8 cellular contexts compared by ENCODE assay signal in genomic region chr15:90531147-90531546, GRCh38. TPM values are rescaled to one million over a fixed set of nuclear protein-coding genes. Genes with fewer than 3 reads are reported as not detected.
A peak's percentile ranks its signal among the peaks of the same experiment; 100 is the strongest.
DNase-seq lines count a peak whose midpoint lies in the region; ATAC-seq and TF ChIP-seq lines count a peak whose summit lies in the region.

No MANE protein-coding gene starts in this region.

- no peak for TF ChIP-seq EP300 in ovary (IDR thresholded peaks at IDR 0.05)

- H3K4me3 Mint-ChIP-seq in CD8-positive, alpha-beta memory T cell: peak overlapping the region; percentile 81 to 97 (median 91)
- peak overlapping the region; percentile 77 for H3K4me3 Mint-ChIP-seq in endodermal cell

- no peak overlapping the region for H3K27ac ChIP-seq in CD8-positive, alpha-beta memory T cell (ENCODE audit: low read depth, low read length)
- H3K27ac ChIP-seq in endodermal cell (ENCODE audit: low read depth, low read length) (no peak overlapping the region), ovary (peak overlapping the region; percentile 97 to 99)

- WGBS in endodermal cell (ENCODE audit: insufficient coverage in 1 of 2, insufficient read length in 1 of 2), 2 experiments: 14 to 31% methylated on average over 1 to 2 of the region's 4 CpGs
- 2 to 8% (median 4%) methylated on average over 4 of the region's 4 CpGs for WGBS in ovary, 3 donors

- H3K4me1 Mint-ChIP-seq in CD8-positive, alpha-beta memory T cell: peaks cover 43 to 63% (median 59%) of the 10 kb centered on the region in 3 donors
- H3K4me1 Mint-ChIP-seq in endodermal cell: peaks cover 15% of the 10 kb centered on the region

- H3K4me3 ChIP-seq in CD8-positive, alpha-beta memory T cell (ENCODE audit: low read length): peak overlapping the region; percentile 80
- peak overlapping the region; percentile 90 for H3K4me3 ChIP-seq in endodermal cell (ENCODE audit: low read length)
- H3K4me3 ChIP-seq in ovary: peak overlapping the region; percentile 89

- H3K27me3 ChIP-seq in CD8-positive, alpha-beta memory T cell (ENCODE audit: insufficient read depth, low read length, poor library complexity, severe bottlenecking): no peaks in the 10 kb centered on the region
- H3K27me3 ChIP-seq in endodermal cell (ENCODE audit: control insufficient read depth, insufficient read depth, low read length, poor library complexity, severe bottlenecking): peaks cover 26% of the 10 kb centered on the region
- no peaks in the 10 kb centered on the region for H3K27me3 ChIP-seq in ovary

- H3K27ac Mint-ChIP-seq in CD8-positive, alpha-beta memory T cell: peak overlapping the region; percentile 26 to 97 (median 82)
- H3K27ac Mint-ChIP-seq in endodermal cell: no peak overlapping the region

- TF ChIP-seq CTCF in endodermal cell (conservative IDR thresholded peaks at IDR 0.05): no peak
- no peak for TF ChIP-seq CTCF in ovary (IDR thresholded peaks at IDR 0.05)

- H3K9me3 Mint-ChIP-seq in CD8-positive, alpha-beta memory T cell: no peaks in the 10 kb centered on the region
- H3K9me3 Mint-ChIP-seq in endodermal cell: no peaks in the 10 kb centered on the region

- POLR2A ChIA-PET in CD8-positive, alpha-beta memory T cell (lab: Charles Lee): interaction anchor here (0.6 to 2.5 kb wide), 4 partner anchors 9 to 143 kb away, joined by 3 to 15 read pairs (median 6); partner anchors contain the start of gene IQGAP1

- no peaks in the 10 kb centered on the region for H3K9me3 ChIP-seq in CD8-positive, alpha-beta memory T cell (ENCODE audit: low read length)
- no peaks in the 10 kb centered on the region for H3K9me3 ChIP-seq in endodermal cell (ENCODE audit: control insufficient read depth, low read length)
- H3K9me3 ChIP-seq in ovary: no peaks in the 10 kb centered on the region

- H3K27me3 Mint-ChIP-seq in CD8-positive, alpha-beta memory T cell: no peaks in the 10 kb centered on the region
- H3K27me3 Mint-ChIP-seq in endodermal cell (ENCODE audit: insufficient read depth): peaks cover 48% of the 10 kb centered on the region

- DNase-seq in CD8-positive, alpha-beta memory T cell: no peak
- peak; percentile 9 for DNase-seq in NCI-H69 (lab: John Stamatoyannopoulos, UW)
- DNase-seq in endodermal cell: peak; percentile 19
- no peak for DNase-seq in ovary
- DNase-seq in SW480 (ENCODE audit: low spot score): no peak
- no peak for DNase-seq in NCI-H1092 treated with DMSO at 0.1 percent for 48 hours (lab: John Stamatoyannopoulos, UW)
- no peak for DNase-seq in NCI-H510A (lab: John Stamatoyannopoulos, UW)

- no peak for ATAC-seq in HG03108 (IDR thresholded peaks at IDR 0.05; ENCODE audit: unreplicated experiment)

- TF ChIP-seq POLR2A in ovary (IDR thresholded peaks at IDR 0.05): no peak

- intact Hi-C loops in ovary (cut with DNase I): loop anchor here in 3 of 4 donors (10.0 kb wide), 2 partner anchors 74 to 84 kb away; no protein-coding TSS in a partner anchor

- H3K36me3 ChIP-seq in CD8-positive, alpha-beta memory T cell (ENCODE audit: insufficient read depth, low read length): no peaks in the 10 kb centered on the region
- no peaks in the 10 kb centered on the region for H3K36me3 ChIP-seq in endodermal cell (ENCODE audit: control insufficient read depth, insufficient read depth, low read length)
- H3K36me3 ChIP-seq in ovary: no peaks in the 10 kb centered on the region

- peaks cover 0 to 8% (median 2%) of the 10 kb centered on the region in 3 donors for H3K36me3 Mint-ChIP-seq in CD8-positive, alpha-beta memory T cell
- no peaks in the 10 kb centered on the region for H3K36me3 Mint-ChIP-seq in endodermal cell (ENCODE audit: low read depth)

- H3K4me1 ChIP-seq in CD8-positive, alpha-beta memory T cell (ENCODE audit: insufficient read depth, low read length): peaks cover 47% of the 10 kb centered on the region
- H3K4me1 ChIP-seq in endodermal cell (ENCODE audit: control insufficient read depth, insufficient read depth, low read length) (peaks cover 2% of the 10 kb centered on the region), ovary (ENCODE audit: insufficient read depth) (peaks cover 19% of the 10 kb centered on the region)

- H3K9ac ChIP-seq in endodermal cell (ENCODE audit: extremely low read depth, low read length, poor library complexity, severe bottlenecking): peak overlapping the region; percentile 44

- CTCF ChIA-PET in CD8-positive, alpha-beta memory T cell (lab: Charles Lee): interaction anchor here (0.6 to 2.1 kb wide), 6 partner anchors 9 to 423 kb away, joined by 3 to 8 read pairs (median 6); no protein-coding TSS in a partner anchor

RNA-seq across cellular contexts. Expression of gene CRTC3, which starts 1.4 kb away (rescaled TPM):
- 10 to 100 TPM; 25.5 to 26.7 TPM for total RNA-seq in CD8-positive, alpha-beta memory T cell
- polyA plus RNA-seq in CD8-positive, alpha-beta memory T cell: 34.2 TPM
- 10 to 100 TPM; 17.3 to 21.9 TPM for total RNA-seq in endodermal cell
- 13.9 TPM for polyA plus RNA-seq in endodermal cell (2013, experiment 1 of 2)
- 12.7 TPM for polyA plus RNA-seq in endodermal cell (2013, experiment 2 of 2)
- 100 to 1,000 TPM in 1 of 7 donors, 10 to 100 TPM in 6; 36.9 to 106 (median 85.4) TPM for total RNA-seq in ovary
- 10 to 100 TPM; 43.4 to 86.7 TPM for polyA plus RNA-seq in ovary

Comparison
In these comparisons a context has a peak if more than half of its experiments do, and no peak if none do; other contexts are left out.
1. DNase-seq: peak in NCI-H69 (single experiment) and endodermal cell (single experiment); none in CD8-positive, alpha-beta memory T cell (0 of 5), ovary (0 of 5), SW480 (single experiment), NCI-H1092 treated with DMSO at 0.1 percent for 48 hours (single experiment) and NCI-H510A (single experiment).
2. H3K27ac ChIP-seq: peak in ovary (2 of 2); none in CD8-positive, alpha-beta memory T cell (single experiment) and endodermal cell (single experiment).
3. Peak in every context shown above with its lines, with median percentiles within 50 percentile points of each other: H3K4me3 ChIP-seq.